1 cellular context compared by ENCODE assay signal in genomic region chr19:18097217-18097992, GRCh38.
TF ChIP-seq lines count a peak whose summit lies in the region.

Gene MAST3, plus strand, starts transcription at chr19:18097778. Its CDS starts 15 bp downstream, at chr19:18097793.

TF ChIP-seq in HepG2, 621 proteins besides CTCF, POLR2A, EP300 and RAD21 (continued from another document and continues in another):
- TF ChIP-seq ZNF816 (CRISPR knock-in tag; IDR thresholded peaks at IDR 0.05; ENCODE audit: borderline replicate concordance) (no peak), XBP1 (CRISPR knock-in tag; IDR thresholded peaks at IDR 0.05) (no peak), RXRB (CRISPR knock-in tag; IDR thresholded peaks at IDR 0.05; ENCODE audit: borderline replicate concordance) (no peak), SNRNP70 (IDR thresholded peaks at IDR 0.05; ENCODE audit: low read depth, low read length) (no peak), ZNF251 (CRISPR knock-in tag; IDR thresholded peaks at IDR 0.05) (no peak), HNRNPH1 (optimal IDR thresholded peaks at IDR 0.05; ENCODE audit: low read depth, low read length) (no peak), FOXO1 (CRISPR knock-in tag; IDR thresholded peaks at IDR 0.05) (no peak), HNF1B (CRISPR knock-in tag; IDR thresholded peaks at IDR 0.05) (peak; percentile 47; the same call in 1 of the 2 replicates), NFE2L2 (IDR thresholded peaks at IDR 0.05; ENCODE audit: low read length) (no peak), ADNP (CRISPR knock-in tag; IDR thresholded peaks at IDR 0.05) (peak; percentile 83; the same call in 1 of the 2 replicates), U2AF1 (optimal IDR thresholded peaks at IDR 0.05; ENCODE audit: low read depth, low read length) (no peak), MED8 (CRISPR knock-in tag; IDR thresholded peaks at IDR 0.05; ENCODE audit: insufficient replicate concordance) (no peak), ZFX (CRISPR knock-in tag; IDR thresholded peaks at IDR 0.05; ENCODE audit: low read depth) (0 out of 2 replicates have a peak, but pooled peaks have one; percentile 7), ZNF770 (CRISPR knock-in tag; IDR thresholded peaks at IDR 0.05) (peak; percentile 42; the same call in 1 of the 2 replicates), RFX3 (CRISPR knock-in tag; IDR thresholded peaks at IDR 0.05) (no peak), HNF1A (IDR thresholded peaks at IDR 0.05; ENCODE audit: low read depth) (no peak), HNF1A (CRISPR knock-in tag; IDR thresholded peaks at IDR 0.05; ENCODE audit: borderline replicate concordance) (no peak), NFYB (CRISPR knock-in tag; IDR thresholded peaks at IDR 0.05) (no peak), NFKB2 (CRISPR knock-in tag; IDR thresholded peaks at IDR 0.05; ENCODE audit: borderline replicate concordance) (no peak), ZNF629 (CRISPR knock-in tag; conservative IDR thresholded peaks at IDR 0.05) (peak; percentile 99), SNAI1 (CRISPR knock-in tag; IDR thresholded peaks at IDR 0.05; ENCODE audit: borderline replicate concordance) (no peak), CREB1 (IDR thresholded peaks at IDR 0.05) (no peak), CREB1 (CRISPR knock-in tag; IDR thresholded peaks at IDR 0.05) (no peak), SAP130 (CRISPR knock-in tag; IDR thresholded peaks at IDR 0.05; ENCODE audit: low read depth) (peak; percentile 40; the same call in 1 of the 2 replicates), RARG (CRISPR knock-in tag; IDR thresholded peaks at IDR 0.05; ENCODE audit: low read depth) (no peak), HMGA1 (CRISPR knock-in tag; conservative IDR thresholded peaks at IDR 0.05) (no peak), GMEB2 (CRISPR knock-in tag; IDR thresholded peaks at IDR 0.05; ENCODE audit: low read depth) (no peak), CHD4 (IDR thresholded peaks at IDR 0.05; ENCODE audit: borderline replicate concordance, low read length) (peak; percentile 97; the same call in 1 of the 2 replicates), ZNF10 (CRISPR knock-in tag; IDR thresholded peaks at IDR 0.05; ENCODE audit: borderline replicate concordance, low read depth) (no peak), PBX3 (CRISPR knock-in tag; IDR thresholded peaks at IDR 0.05; ENCODE audit: borderline replicate concordance) (no peak), SIX1 (CRISPR knock-in tag; IDR thresholded peaks at IDR 0.05; ENCODE audit: borderline replicate concordance) (no peak), ZMYM3 (CRISPR knock-in tag; IDR thresholded peaks at IDR 0.05) (peak; percentile 99), ZBTB43 (CRISPR knock-in tag; conservative IDR thresholded peaks at IDR 0.05) (no peak), ZNF615 (CRISPR knock-in tag; IDR thresholded peaks at IDR 0.05; ENCODE audit: borderline replicate concordance) (no peak), SP4 (CRISPR knock-in tag; IDR thresholded peaks at IDR 0.05) (peak; percentile 65), NCOR1 (IDR thresholded peaks at IDR 0.05; ENCODE audit: borderline replicate concordance, low read length) (no peak), ZBTB40 (IDR thresholded peaks at IDR 0.05) (no peak), ZBTB40 (CRISPR knock-in tag; IDR thresholded peaks at IDR 0.05) (no peak)
